In the genomic region with DNA sequence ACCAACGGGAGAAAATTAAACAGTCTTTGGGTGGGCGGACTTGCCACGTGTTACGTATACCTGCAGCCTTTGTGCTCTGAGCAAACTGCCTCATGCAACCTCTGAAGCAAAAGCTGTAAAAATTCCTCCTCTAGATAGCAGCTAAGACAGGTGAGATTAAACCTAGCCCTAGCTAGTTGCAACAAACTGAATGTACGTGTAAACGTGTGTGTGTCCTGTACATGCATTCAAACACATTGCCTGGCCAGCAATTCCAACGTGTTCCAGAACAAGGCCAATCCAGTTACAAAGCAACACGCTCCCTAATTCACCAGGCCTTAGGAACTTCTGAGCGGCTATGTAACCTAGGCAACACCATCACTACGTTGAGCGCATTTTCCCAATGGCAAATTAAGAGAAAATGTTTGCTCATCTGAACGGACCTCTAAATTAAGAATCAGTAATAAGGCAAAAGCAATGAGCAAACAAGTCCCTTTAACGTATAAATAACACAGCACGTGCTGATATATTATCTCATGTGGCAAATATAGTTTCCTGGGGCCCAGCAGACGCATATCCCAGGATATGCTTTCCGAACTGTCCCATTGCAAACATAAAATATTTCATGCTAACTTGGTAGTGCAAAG, we compare ENCODE assay signal across 8 cellular contexts. TPM values are rescaled to one million over a fixed set of nuclear protein-coding genes. Genes with fewer than 3 reads are reported as not detected.
DNase-seq lines count a peak whose midpoint lies in the region; ATAC-seq, FAIRE-seq and TF ChIP-seq lines count a peak whose summit lies in the region.

No MANE protein-coding gene starts in this region.

- no peak for TF ChIP-seq POLR2A in heart left ventricle (IDR thresholded peaks at IDR 0.05)

- no peaks in the 10 kb centered on the region for H3K27me3 ChIP-seq in MM.1S (replicated peaks; ENCODE audit: insufficient read depth, low read length)
- no peaks in the 10 kb centered on the region for H3K27me3 ChIP-seq in heart left ventricle
- no peaks in the 10 kb centered on the region for H3K27me3 ChIP-seq in pancreas

- H4K20me1 ChIP-seq in MM.1S (ENCODE audit: insufficient read depth, low read length), result no peaks in the 10 kb centered on the region

- peak overlapping the region; percentile 95 to 99 for H3K27ac Mint-ChIP-seq in activated naive CD4-positive, alpha-beta T cell treated with anti-CD3 and anti-CD28 coated beads, Interleukin-2, amount 50 U/mL, for 72 hours

- H3K9ac ChIP-seq in MM.1S (ENCODE audit: low read length), result peak overlapping the region; percentile 88

- H3K4me1 ChIP-seq in MM.1S (ENCODE audit: low read length) (peaks cover 7% of the 10 kb centered on the region), heart left ventricle (peaks cover 0 to 18% (median 12%) of the 10 kb centered on the region in 12 donors), pancreas (peaks cover 0 to 8% (median 5%) of the 10 kb centered on the region in 3 donors)

- H3K79me2 ChIP-seq in MM.1S (ENCODE audit: low read length), result peaks cover 32% of the 10 kb centered on the region

- no peak for TF ChIP-seq CTCF in D721Med (IDR thresholded peaks at IDR 0.05; ENCODE audit: insufficient read depth, missing control alignments)
- no peak for TF ChIP-seq CTCF in MM.1S (IDR thresholded peaks at IDR 0.05; ENCODE audit: low read length)
- TF ChIP-seq CTCF in heart left ventricle (IDR thresholded peaks at IDR 0.05), result no peak
- no peak for TF ChIP-seq CTCF in pancreas (IDR thresholded peaks at IDR 0.05)

- H3K9me3 ChIP-seq in MM.1S (replicated peaks; ENCODE audit: insufficient read depth, low read length), result no peaks in the 10 kb centered on the region
- no peaks in the 10 kb centered on the region for H3K9me3 ChIP-seq in heart left ventricle
- no peaks in the 10 kb centered on the region for H3K9me3 ChIP-seq in pancreas

- peak overlapping the region; percentile 98 for H3K4me2 ChIP-seq in MM.1S (ENCODE audit: low read depth, low read length)

- H3K9me3 Mint-ChIP-seq in activated naive CD4-positive, alpha-beta T cell treated with anti-CD3 and anti-CD28 coated beads, Interleukin-2, amount 50 U/mL, for 72 hours, result no peaks in the 10 kb centered on the region

- DNase-seq in D721Med (ENCODE audit: insufficient read length, low spot score) (no peak), MM.1S (peak; percentile 8), heart left ventricle (no peak), pancreas (peak in 1 of 6 donors; percentile 20), NOMO-1 treated with DMSO at 0.1 percent for 48 hours (lab: John Stamatoyannopoulos, UW; ENCODE audit: unreplicated experiment) (no peak)
- DNase-seq in activated naive CD4-positive, alpha-beta T cell treated with anti-CD3 and anti-CD28 coated beads, Interleukin-2, amount 50 U/mL, for 72 hours (ENCODE audit: low spot score in 2 of 2), result no peak

- H3K36me3 Mint-ChIP-seq in activated naive CD4-positive, alpha-beta T cell treated with anti-CD3 and anti-CD28 coated beads, Interleukin-2, amount 50 U/mL, for 72 hours, result peaks cover 43% of the 10 kb centered on the region in 2 donors

- H3K36me3 ChIP-seq in MM.1S (replicated peaks; ENCODE audit: insufficient read depth, low read length) (peaks cover 12% of the 10 kb centered on the region; the same call in 1 of the 2 replicates), heart left ventricle (peaks cover 0 to 39% (median 32%) of the 10 kb centered on the region in 9 donors), pancreas (peaks cover 0 to 9% (median 0%) of the 10 kb centered on the region in 3 donors)

- H3F3A ChIP-seq in MM.1S (ENCODE audit: insufficient read depth, low read length), result peaks cover 7% of the 10 kb centered on the region

- H3K27ac ChIP-seq in MM.1S (ENCODE audit: low read length) (peak overlapping the region; percentile 78; the same call in 1 of the 2 replicates), heart left ventricle (peak overlapping the region; percentile 76 to 96 (median 94)), pancreas (peak overlapping the region; percentile 63 to 95 (median 87))

- intact Hi-C loops in heart left ventricle (cut with DNase I) (loop anchor here in 9 of 10 donors (5.0 to 10.0 kb wide), 7 partner anchors 45 to 725 kb away; partner anchors contain the start of gene FNIP2 (in 1 of the 9)), pancreas (cut with DNase I) (loop anchor here in 1 of 3 donors (10.0 kb wide), 1 partner anchor 482 kb away; no protein-coding TSS in a partner anchor)

- FAIRE-seq in D721Med (lab: Jason Lieb, UNC) (peak; percentile 77), pancreas (lab: Jason Lieb, UNC) (no peak)

- H3K4me3 ChIP-seq in MM.1S (ENCODE audit: low read length), result peak overlapping the region; percentile 92
- peak overlapping the region; percentile 70 to 95 (median 85) for H3K4me3 ChIP-seq in heart left ventricle
- peak overlapping the region; percentile 50 to 77 (median 68) for H3K4me3 ChIP-seq in pancreas

- ATAC-seq in GM21528 (IDR thresholded peaks at IDR 0.05; ENCODE audit: low FRiP score, unreplicated experiment) (peak; percentile 32), heart left ventricle (peak; percentile 33 to 56 (median 43)), pancreas (peak; percentile 38 to 76 (median 63)), HG03108 (IDR thresholded peaks at IDR 0.05; ENCODE audit: unreplicated experiment) (no peak)
- ATAC-seq in activated naive CD4-positive, alpha-beta T cell treated with anti-CD3 and anti-CD28 coated beads, Interleukin-2, amount 50 U/mL, for 72 hours, result no peak

- no peaks in the 10 kb centered on the region for H3K9me2 ChIP-seq in MM.1S (replicated peaks; ENCODE audit: insufficient read depth, low read length)

- WGBS in heart left ventricle, 4 donors, result 15 to 17% (median 16%) methylated on average over 16 of the region's 16 CpGs
- 4 to 5% methylated on average over 16 of the region's 16 CpGs for WGBS in pancreas, 2 donors

- H2AFZ ChIP-seq in MM.1S (ENCODE audit: low read length), result peak overlapping the region; percentile 92

RNA-seq across cellular contexts. Expression of gene PPID, which starts 0.8 kb away (rescaled TPM):
- 10 to 100 TPM; 60.8 to 68.4 TPM for total RNA-seq in activated naive CD4-positive, alpha-beta T cell treated with anti-CD3 and anti-CD28 coated beads, Interleukin-2, amount 50 U/mL, for 72 hours
- total RNA-seq in heart left ventricle (10 to 100 TPM; 24.1 to 43.4 (median 30.7) TPM), pancreas (10 to 100 TPM in 1 of 6 donors, 1 to 10 TPM in 5; 5.6 to 14.5 (median 8.0) TPM)
- polyA plus RNA-seq in heart left ventricle (10 to 100 TPM; 37.0 to 55.3 TPM), pancreas (10 to 100 TPM in 1 of 2 donors, 1 to 10 TPM in 1; 9.0 to 12.0 TPM)

RNA-seq across cellular contexts. Expression of gene FNIP2, which starts 46.4 kb away (rescaled TPM):
- total RNA-seq in activated naive CD4-positive, alpha-beta T cell treated with anti-CD3 and anti-CD28 coated beads, Interleukin-2, amount 50 U/mL, for 72 hours, result 10 to 100 TPM; 15.5 to 26.4 TPM
- total RNA-seq in heart left ventricle (10 to 100 TPM; 32.4 to 87.4 (median 44.7) TPM), pancreas (10 to 100 TPM; 13.6 to 28.2 (median 16.6) TPM)
- polyA plus RNA-seq in heart left ventricle (10 to 100 TPM; 14.5 to 36.8 TPM), pancreas (1 to 10 TPM; 5.4 to 6.3 TPM)

RNA-seq across cellular contexts. Expression of gene ETFDH, which starts 50.3 kb away (rescaled TPM):
- 10 to 100 TPM; 34.8 to 54.2 TPM for total RNA-seq in activated naive CD4-positive, alpha-beta T cell treated with anti-CD3 and anti-CD28 coated beads, Interleukin-2, amount 50 U/mL, for 72 hours
- total RNA-seq in heart left ventricle, result 100 to 1,000 TPM; 116 to 289 (median 221) TPM
- polyA plus RNA-seq in heart left ventricle, result 100 to 1,000 TPM in 1 of 2 donors, 10 to 100 TPM in 1; 56.1 to 259 TPM
- 10 to 100 TPM; 11.6 to 21.1 (median 13.5) TPM for total RNA-seq in pancreas
- polyA plus RNA-seq in pancreas, result 10 to 100 TPM; 14.7 to 33.3 TPM

RNA-seq across cellular contexts. Expression of gene C4orf46, which starts 50.7 kb away (rescaled TPM):
- 10 to 100 TPM; 19.3 to 20.4 TPM for total RNA-seq in activated naive CD4-positive, alpha-beta T cell treated with anti-CD3 and anti-CD28 coated beads, Interleukin-2, amount 50 U/mL, for 72 hours
- 1 to 10 TPM; 2.0 to 8.1 (median 4.5) TPM for total RNA-seq in heart left ventricle
- 1 to 10 TPM; 2.4 to 2.8 TPM for polyA plus RNA-seq in heart left ventricle
- 1 to 10 TPM; 1.0 to 2.7 (median 1.4) TPM for total RNA-seq in pancreas
- 1 to 10 TPM; 1.3 to 2.5 TPM for polyA plus RNA-seq in pancreas

Comparison
In these comparisons a context has a peak if more than half of its experiments do, and no peak if none do; other contexts are left out.
1. ATAC-seq: peak in GM21528 (single experiment), heart left ventricle (4 of 4) and pancreas (4 of 4); none in activated naive CD4-positive, alpha-beta T cell treated with anti-CD3 and anti-CD28 coated beads, Interleukin-2, amount 50 U/mL, for 72 hours (0 of 2) and HG03108 (single experiment).
2. Peak in every context shown above with its lines, with median percentiles within 50 percentile points of each other: H3K27ac ChIP-seq and H3K4me3 ChIP-seq.